25 cellular contexts compared by ENCODE assay signal in genomic region chr16:23865853-23866252, GRCh38. TPM values are rescaled to one million over a fixed set of nuclear protein-coding genes. Genes with fewer than 3 reads are reported as not detected.
A peak's percentile ranks its signal among the peaks of the same experiment; 100 is the strongest.
DNase-seq lines count a peak whose midpoint lies in the region; ATAC-seq and TF ChIP-seq lines count a peak whose summit lies in the region.
"Had no signal": no experiment of that assay in that cellular context is flagged by ENCODE, and none has a peak within 500 bp of the region (broad histone marks: within the 10 kb centered on the region; RNA-seq: fewer than 3 reads in every experiment).

No MANE protein-coding gene starts in this region.

- no peaks in the 10 kb centered on the region for H3K9me3 ChIP-seq in naive thymus-derived CD4-positive, alpha-beta T cell (ENCODE audit: control insufficient read depth in 2 of 3, low read length in 3 of 3)
- H3K9me3 ChIP-seq: prostate gland had no signal

- H3K9me2 ChIP-seq in GM23338 (ENCODE audit: insufficient read depth) = no peaks in the 10 kb centered on the region

- H3K4me1 Mint-ChIP-seq in GM23338 = peaks cover 25% of the 10 kb centered on the region; the same call in 2 of the 3 replicates
- H3K4me1 Mint-ChIP-seq in activated naive CD8-positive, alpha-beta T cell treated with anti-CD3 and anti-CD28 coated beads for 36 hours = peaks cover 81% of the 10 kb centered on the region
- peaks cover 61 to 93% (median 87%) of the 10 kb centered on the region in 7 donors for H3K4me1 Mint-ChIP-seq in naive thymus-derived CD4-positive, alpha-beta T cell
- H3K4me1 Mint-ChIP-seq: nephron had no signal

- peak; percentile 84 for ATAC-seq in GM23338
- no peak for ATAC-seq in naive thymus-derived CD4-positive, alpha-beta T cell
- ATAC-seq in esophagus mucosa = no peak

- peaks cover 45% of the 10 kb centered on the region for H3K27me3 Mint-ChIP-seq in GM23338 (ENCODE audit: insufficient read depth, low read depth, poor library complexity)
- H3K27me3 Mint-ChIP-seq in activated naive CD8-positive, alpha-beta T cell treated with anti-CD3 and anti-CD28 coated beads for 36 hours = no peaks in the 10 kb centered on the region
- H3K27me3 Mint-ChIP-seq in naive thymus-derived CD4-positive, alpha-beta T cell = no peaks in the 10 kb centered on the region

- H4K20me1 ChIP-seq in GM23338 (replicated peaks; ENCODE audit: insufficient read depth) = peaks cover 13% of the 10 kb centered on the region; the same call in 1 of the 2 replicates

- intact Hi-C loops in naive thymus-derived CD4-positive, alpha-beta T cell (cut with micrococcal nuclease) = no loop called here

- no peak overlapping the region for H3K4me3 Mint-ChIP-seq in GM23338
- no peak overlapping the region for H3K4me3 Mint-ChIP-seq in activated naive CD8-positive, alpha-beta T cell treated with anti-CD3 and anti-CD28 coated beads for 36 hours
- H3K4me3 Mint-ChIP-seq in naive thymus-derived CD4-positive, alpha-beta T cell = peak overlapping the region in 9 of 10 donors; percentile 1 to 60 (median 40)
- H3K4me3 Mint-ChIP-seq: nephron had no signal

- H3K36me3 ChIP-seq in GM23338 (ENCODE audit: insufficient read depth) = no peaks in the 10 kb centered on the region
- H3K36me3 ChIP-seq in naive thymus-derived CD4-positive, alpha-beta T cell (ENCODE audit: control insufficient read depth in 2 of 3, insufficient read depth in 3 of 3, low read length in 3 of 3) = no peaks in the 10 kb centered on the region
- H3K36me3 ChIP-seq: prostate gland had no signal

- H3K36me3 Mint-ChIP-seq in GM23338 (ENCODE audit: low read depth) = no peaks in the 10 kb centered on the region
- H3K36me3 Mint-ChIP-seq in activated naive CD8-positive, alpha-beta T cell treated with anti-CD3 and anti-CD28 coated beads for 36 hours = peaks cover 18% of the 10 kb centered on the region
- peaks cover 0 to 15% (median 0%) of the 10 kb centered on the region in 5 donors for H3K36me3 Mint-ChIP-seq in naive thymus-derived CD4-positive, alpha-beta T cell

- no peak for TF ChIP-seq CTCF in GM23338 (conservative IDR thresholded peaks at IDR 0.05; ENCODE audit: low read depth in 2 of 2)

- H3K4me3 ChIP-seq in GM23338 = no peak overlapping the region
- H3K4me3 ChIP-seq in naive thymus-derived CD4-positive, alpha-beta T cell (ENCODE audit: low read length) = no peak overlapping the region
- H3K4me3 ChIP-seq: prostate gland, skin epidermis had no signal

- CTCF ChIA-PET in naive thymus-derived CD4-positive, alpha-beta T cell (lab: Charles Lee) = interaction anchor here (0.9 kb wide), 1 partner anchor 8 kb away, joined by 3 read pairs; no protein-coding TSS in a partner anchor

- peaks cover 77% of the 10 kb centered on the region for H3K27me3 ChIP-seq in GM23338 (ENCODE audit: insufficient read depth)
- H3K27me3 ChIP-seq in naive thymus-derived CD4-positive, alpha-beta T cell (ENCODE audit: control insufficient read depth in 2 of 2, insufficient read depth in 2 of 2, low read length in 2 of 2) = no peaks in the 10 kb centered on the region

- no peak overlapping the region for H2AFZ ChIP-seq in GM23338

- no peaks in the 10 kb centered on the region for H3K9me3 Mint-ChIP-seq in GM23338
- H3K9me3 Mint-ChIP-seq in activated naive CD8-positive, alpha-beta T cell treated with anti-CD3 and anti-CD28 coated beads for 36 hours = no peaks in the 10 kb centered on the region
- no peaks in the 10 kb centered on the region for H3K9me3 Mint-ChIP-seq in naive thymus-derived CD4-positive, alpha-beta T cell
- H3K9me3 Mint-ChIP-seq: nephron had no signal

- H3K27ac Mint-ChIP-seq in GM23338 = no peak overlapping the region
- H3K27ac Mint-ChIP-seq in activated naive CD8-positive, alpha-beta T cell treated with anti-CD3 and anti-CD28 coated beads for 36 hours = peak overlapping the region; percentile 59
- H3K27ac Mint-ChIP-seq in naive thymus-derived CD4-positive, alpha-beta T cell = peak overlapping the region in 7 of 9 donors; percentile 29 to 93 (median 67)
- H3K27ac Mint-ChIP-seq: nephron had no signal

- H3F3A ChIP-seq in GM23338 (replicated peaks; ENCODE audit: low read depth) = no peaks in the 10 kb centered on the region

- H3K4me1 ChIP-seq in GM23338 (ENCODE audit: insufficient read depth) = 0 out of 2 replicates have a peak, but pooled peaks cover 12% of the 10 kb centered on the region
- peaks cover 37 to 65% of the 10 kb centered on the region in 2 donors for H3K4me1 ChIP-seq in naive thymus-derived CD4-positive, alpha-beta T cell (ENCODE audit: control insufficient read depth in 2 of 2, insufficient read depth in 2 of 2, low read length in 2 of 2)
- H3K4me1 ChIP-seq: prostate gland had no signal

- DNase-seq in NCI-H1436 (lab: John Stamatoyannopoulos, UW) (peak; percentile 19), NCI-H1436 treated with DMSO at 0.1 percent for 48 hours (lab: John Stamatoyannopoulos, UW) (no peak), GM23338 (ENCODE audit: low spot score) (peak; percentile 75), dermis blood vessel endothelial cell (no peak), GF-D8 (lab: John Stamatoyannopoulos, UW) (no peak)
- no peak for DNase-seq in activated naive CD8-positive, alpha-beta T cell treated with anti-CD3 and anti-CD28 coated beads for 36 hours
- DNase-seq in naive thymus-derived CD4-positive, alpha-beta T cell = no peak
- DNase-seq: 8988T; activated effector memory CD4-positive, alpha-beta T cell treated with Interleukin-2 at 50 U/mL for 16 hours; anterior cingulate cortex; central memory CD4-positive, alpha-beta T cell; DMS53; effector memory CD4-positive, alpha-beta T cell; mammary epithelial cell; NCI-H1694; NCI-H226; stimulated activated CD8-positive, alpha-beta memory T cell treated with anti-CD3 and anti-CD28 coated beads, Interleukin-4, amount 100 ng/mL, for 48 hours; SW 1271 had no signal

- no peaks in the 10 kb centered on the region for H3K79me2 ChIP-seq in GM23338 (replicated peaks; ENCODE audit: insufficient read depth)

- no peak overlapping the region for H3K27ac ChIP-seq in GM23338 (ENCODE audit: low read depth)
- peak overlapping the region; percentile 8 for H3K27ac ChIP-seq in naive thymus-derived CD4-positive, alpha-beta T cell (ENCODE audit: low read depth, low read length)
- H3K27ac ChIP-seq: prostate gland, RWPE1, skin epidermis had no signal

- POLR2A ChIA-PET in naive thymus-derived CD4-positive, alpha-beta T cell (lab: Charles Lee) = interaction anchor here (1.1 kb wide), 1 partner anchor 9 kb away, joined by 3 read pairs; no protein-coding TSS in a partner anchor

- H3K4me2 ChIP-seq in GM23338 = 0 out of 2 replicates have a peak overlapping the region, but pooled peaks have one; percentile 4

TF ChIP-seq in GM23338, 12 proteins besides CTCF, POLR2A, EP300 and RAD21 (continues in another document):
- TF ChIP-seq EZH2 (IDR thresholded peaks at IDR 0.05; ENCODE audit: low read depth, unreplicated experiment) (no peak), ZNF331 (CRISPR knock-in tag; IDR thresholded peaks at IDR 0.05; ENCODE audit: low read depth) (no peak), NANOG (IDR thresholded peaks at IDR 0.05; ENCODE audit: borderline replicate concordance) (peak; percentile 67; the same call in 1 of the 2 replicates), CREB1 (CRISPR knock-in tag; IDR thresholded peaks at IDR 0.05; ENCODE audit: low read depth) (no peak), JUNB (IDR thresholded peaks at IDR 0.05; ENCODE audit: unreplicated experiment) (no peak), STAT1 (IDR thresholded peaks at IDR 0.05; ENCODE audit: unreplicated experiment) (no peak), ZNF114 (CRISPR knock-in tag; IDR thresholded peaks at IDR 0.05) (no peak)

RNA-seq across cellular contexts. Expression of gene PRKCB, which starts 30.1 kb away (rescaled TPM):
- 9.2 and 16.4 TPM in 2 replicates for total RNA-seq in GM23338 (2014; rRNA removed; shearing (Covaris generic))
- 3.7 and 3.8 TPM in 2 replicates for polyA plus RNA-seq in GM23338 (2016; fragmentation: Nextera tagmentation; extraction: Ambion mirVana)
- 10 to 100 TPM; 75.8 to 82.6 TPM for total RNA-seq in activated naive CD8-positive, alpha-beta T cell treated with anti-CD3 and anti-CD28 coated beads for 36 hours
- total RNA-seq in naive thymus-derived CD4-positive, alpha-beta T cell = 100 to 1,000 TPM in 1 of 5 experiments, 10 to 100 TPM in 4; 72.5 to 180 (median 73.1) TPM
- 10 to 100 TPM; 32.4 to 56.2 TPM for polyA plus RNA-seq in naive thymus-derived CD4-positive, alpha-beta T cell
- total RNA-seq in esophagus mucosa (0.76 TPM), dermis blood vessel endothelial cell (not detected in 2 replicates)
- total RNA-seq: fibroblast of lung, mammary epithelial cell had no signal
- polyA plus RNA-seq: BJ, mammary epithelial cell had no signal

Comparison
In these comparisons a context has a peak if more than half of its experiments do, and no peak if none do; other contexts are left out.
1. DNase-seq: peak in NCI-H1436 (single experiment) and GM23338 (single experiment); none in NCI-H1436 treated with DMSO at 0.1 percent for 48 hours (single experiment), activated naive CD8-positive, alpha-beta T cell treated with anti-CD3 and anti-CD28 coated beads for 36 hours (single experiment), naive thymus-derived CD4-positive, alpha-beta T cell (0 of 9), dermis blood vessel endothelial cell (single experiment) and GF-D8 (single experiment).
2. H3K4me3 Mint-ChIP-seq: peak in naive thymus-derived CD4-positive, alpha-beta T cell (9 of 10); none in GM23338 (single experiment) and activated naive CD8-positive, alpha-beta T cell treated with anti-CD3 and anti-CD28 coated beads for 36 hours (single experiment).